Comparison of ENCODE assay signal across 9 cellular contexts in genomic region chr14:59204305-59204704, GRCh38.
"Had no signal": no experiment of that assay in that cellular context is flagged by ENCODE, and none has a peak within 500 bp of the region (broad histone marks: within the 10 kb centered on the region; RNA-seq: fewer than 3 reads in every experiment).

No MANE protein-coding gene starts in this region.

- H3K27me3 Mint-ChIP-seq: IgD-negative memory B cell had no signal

- H3K27ac ChIP-seq: GM23248, HL-60 had no signal

- DNase-seq: GM23248, GOT3, H7, KG1 had no signal

- H3K9ac ChIP-seq: GM23248 had no signal

- H3K9me3 Mint-ChIP-seq: IgD-negative memory B cell had no signal

- H3K36me3 ChIP-seq: HAP-1 had no signal

- H2AFZ ChIP-seq: GM23248 had no signal

- H3K9me3 ChIP-seq: HAP-1 had no signal

- FAIRE-seq: HepG2 had no signal

- ATAC-seq: HCT116, HepG2 had no signal

- H3K4me3 ChIP-seq: GM23248, HAP-1 had no signal
